ENCODE assay signal across 9 cellular contexts in genomic region chr4:75939890-75940691, GRCh38. TPM values are rescaled to one million over a fixed set of nuclear protein-coding genes. Genes with fewer than 3 reads are reported as not detected.
DNase-seq lines count a peak whose midpoint lies in the region; ATAC-seq and TF ChIP-seq lines count a peak whose summit lies in the region.
"Had no signal": no experiment of that assay in that cellular context is flagged by ENCODE, and none has a peak within 500 bp of the region (broad histone marks: within the 10 kb centered on the region; RNA-seq: fewer than 3 reads in every experiment).

No MANE protein-coding gene starts in this region.

- peak overlapping the region; percentile 90 for H3K4me3 ChIP-seq in PC-9
- peak overlapping the region; percentile 82 for H3K4me3 ChIP-seq in fibroblast of mammary gland (ENCODE audit: control insufficient read depth, low read depth, low read length)

- POLR2A ChIA-PET in PC-9 (lab: Charles Lee; ENCODE audit: unreplicated experiment) = no interaction called here

- H3K36me3 Mint-ChIP-seq in natural killer cell treated with Interleukin-12 subunit alpha and Interleukin-12 subunit beta and Interleukin-15 and Interleukin-18, amount 100 ng/mL, for 72 hours = no peaks in the 10 kb centered on the region

- intact Hi-C loops in PC-9 (cut with micrococcal nuclease; ENCODE audit: unreplicated experiment) = no loop called here

- no peaks in the 10 kb centered on the region for H3K9me3 Mint-ChIP-seq in natural killer cell treated with Interleukin-12 subunit alpha and Interleukin-12 subunit beta and Interleukin-15 and Interleukin-18, amount 100 ng/mL, for 72 hours

- no peaks in the 10 kb centered on the region for H3K27me3 Mint-ChIP-seq in natural killer cell treated with Interleukin-12 subunit alpha and Interleukin-12 subunit beta and Interleukin-15 and Interleukin-18, amount 100 ng/mL, for 72 hours

- H3K27ac Mint-ChIP-seq in natural killer cell treated with Interleukin-12 subunit alpha and Interleukin-12 subunit beta and Interleukin-15 and Interleukin-18, amount 100 ng/mL, for 72 hours = peak overlapping the region; percentile 82 to 83

- no peaks in the 10 kb centered on the region; the same call in 1 of the 2 replicates for H3K4me1 ChIP-seq in PC-9 (replicated peaks; ENCODE audit: insufficient read depth)

- no peaks in the 10 kb centered on the region for H3K27me3 ChIP-seq in PC-9 (ENCODE audit: insufficient read depth, low read depth)

- H3K4me3 Mint-ChIP-seq in natural killer cell treated with Interleukin-12 subunit alpha and Interleukin-12 subunit beta and Interleukin-15 and Interleukin-18, amount 100 ng/mL, for 72 hours = peak overlapping the region; percentile 91

- CTCF ChIA-PET in PC-9 (lab: Charles Lee) = no interaction called here

- H3K4me2 ChIP-seq in PC-9 = peak overlapping the region; percentile 93

- no peaks in the 10 kb centered on the region for H3K9me3 ChIP-seq in PC-9 (ENCODE audit: insufficient read depth, low read depth)

- DNase-seq in Ammon's horn (ENCODE audit: low spot score) (peak; percentile 74), PC-9 (peak; percentile 43 to 47), fibroblast of mammary gland (ENCODE audit: low read depth) (peak; percentile 43)
- DNase-seq in activated T-helper 1 cell treated with anti-CD3 and anti-CD28 coated beads, Interleukin-2, amount 50 U/mL, for 16 hours (ENCODE audit: low read depth in 1 of 2, low spot score in 1 of 2) = peak; percentile 53 to 55
- peak; percentile 76 for DNase-seq in natural killer cell treated with Interleukin-12 subunit alpha and Interleukin-12 subunit beta and Interleukin-15 and Interleukin-18, amount 100 ng/mL, for 72 hours (ENCODE audit: low spot score)
- peak; percentile 81 for DNase-seq in stimulated activated naive CD8-positive, alpha-beta T cell treated with anti-CD3 and anti-CD28 coated beads, Interleukin-15, Interleukin-2, amounts not matched to agents 100 U/mL and 50 U/mL, for 24 hours

- no peaks in the 10 kb centered on the region for H3K79me2 ChIP-seq in PC-9 (ENCODE audit: low read depth)

- peaks cover 5% of the 10 kb centered on the region; the same call in 1 of the 2 replicates for H3F3A ChIP-seq in PC-9 (ENCODE audit: insufficient read depth, low read depth)

- no peaks in the 10 kb centered on the region for H3K9me2 ChIP-seq in PC-9 (ENCODE audit: insufficient read depth)

- H3K4me1 Mint-ChIP-seq in natural killer cell treated with Interleukin-12 subunit alpha and Interleukin-12 subunit beta and Interleukin-15 and Interleukin-18, amount 100 ng/mL, for 72 hours (ENCODE audit: low read depth in 2 of 2) = peaks cover 3 to 4% of the 10 kb centered on the region in 2 donors

- H4K20me1 ChIP-seq in PC-9 (ENCODE audit: insufficient read depth) = no peaks in the 10 kb centered on the region

- H3K36me3 ChIP-seq in PC-9 (ENCODE audit: low read depth) = no peaks in the 10 kb centered on the region

- no peak overlapping the region for H3K27ac ChIP-seq in PC-9

- H2AFZ ChIP-seq in PC-9 = peak overlapping the region; percentile 94

- BruUV-seq in PC-9 (replicated peaks; lab: Mats Ljungman, UMichigan) = no TSS peak

- TF ChIP-seq CTCF in PC-9 (conservative IDR thresholded peaks at IDR 0.05) (no peak), fibroblast of mammary gland (conservative IDR thresholded peaks at IDR 0.05; ENCODE audit: control insufficient read depth, insufficient read depth, low read depth, low read length) (no peak)

- ATAC-seq in GM18868 (IDR thresholded peaks at IDR 0.05; ENCODE audit: unreplicated experiment) (peak; percentile 48), HG03103 (IDR thresholded peaks at IDR 0.05; ENCODE audit: low read depth, unreplicated experiment) (peak; percentile 40)
- ATAC-seq in natural killer cell treated with Interleukin-12 subunit alpha and Interleukin-12 subunit beta and Interleukin-15 and Interleukin-18, amount 100 ng/mL, for 72 hours = peak; percentile 87 to 89
- ATAC-seq in stimulated activated naive CD8-positive, alpha-beta T cell treated with anti-CD3 and anti-CD28 coated beads, Interleukin-15, Interleukin-2, amounts not matched to agents 100 U/mL and 50 U/mL, for 24 hours = peak; percentile 78

RNA-seq across cellular contexts. Expression of gene NAAA, which starts 0.7 kb away (rescaled TPM):
- 3.6 and 3.9 TPM in 2 replicates for total RNA-seq in PC-9 (2021)
- total RNA-seq in natural killer cell treated with Interleukin-12 subunit alpha and Interleukin-12 subunit beta and Interleukin-15 and Interleukin-18, amount 100 ng/mL, for 72 hours = 10 to 100 TPM; 17.5 to 48.2 TPM

RNA-seq across cellular contexts. Expression of gene PPEF2, which starts 37.8 kb away (rescaled TPM):
- not detected in 2 replicates for total RNA-seq in PC-9 (2021)
- total RNA-seq in natural killer cell treated with Interleukin-12 subunit alpha and Interleukin-12 subunit beta and Interleukin-15 and Interleukin-18, amount 100 ng/mL, for 72 hours = not detected
- total RNA-seq: dermis microvascular lymphatic vessel endothelial cell had no signal

RNA-seq across cellular contexts. Expression of gene SDAD1, which starts 50.7 kb away (rescaled TPM):
- total RNA-seq in PC-9 (2021) = 14.9 and 23.2 TPM in 2 replicates
- total RNA-seq in natural killer cell treated with Interleukin-12 subunit alpha and Interleukin-12 subunit beta and Interleukin-15 and Interleukin-18, amount 100 ng/mL, for 72 hours = 10 to 100 TPM; 57.8 to 67.9 TPM
